Comparison of ENCODE assay signal across 10 cellular contexts in genomic region chr13:44921931-44922758, GRCh38.
DNase-seq lines count a peak whose midpoint lies in the region; ATAC-seq and TF ChIP-seq lines count a peak whose summit lies in the region.
"Had no signal": no experiment of that assay in that cellular context is flagged by ENCODE, and none has a peak within 500 bp of the region (broad histone marks: within the 10 kb centered on the region; RNA-seq: fewer than 3 reads in every experiment).

No MANE protein-coding gene starts in this region.

- no peaks in the 10 kb centered on the region for H3K9me3 ChIP-seq in mucosa of stomach (ENCODE audit: control insufficient read depth, low read length)

- H3K4me3 ChIP-seq in coronary artery (no peak overlapping the region), mucosa of stomach (ENCODE audit: low read length) (no peak overlapping the region)

- H3K36me3 ChIP-seq in mucosa of stomach (ENCODE audit: control insufficient read depth, insufficient read depth, low read length): no peaks in the 10 kb centered on the region

- H3K27me3 ChIP-seq in mucosa of stomach (ENCODE audit: control insufficient read depth, insufficient read depth, low read length): no peaks in the 10 kb centered on the region

- peak; percentile 65 for DNase-seq in AG08396 (ENCODE audit: low spot score)
- peak; percentile 9 for DNase-seq in MV-4-11 (lab: John Stamatoyannopoulos, UW)
- DNase-seq in coronary artery (ENCODE audit: low spot score): peak; percentile 90
- DNase-seq in activated CD4-positive, alpha-beta T cell treated with anti-CD3 and anti-CD28 coated beads for 48 hours: no peak
- no peak for DNase-seq in putamen (ENCODE audit: low spot score)
- no peak for DNase-seq in NCI-H1105 (lab: John Stamatoyannopoulos, UW)
- DNase-seq: activated T-cell treated with anti-CD3 and anti-CD28 coated beads, Interleukin-2, amount 50 U/mL, for 24 hours; KBM-7 had no signal

- ATAC-seq in HG03520 (IDR thresholded peaks at IDR 0.05; ENCODE audit: unreplicated experiment): no peak

- TF ChIP-seq CTCF in coronary artery (IDR thresholded peaks at IDR 0.05): no peak

- H3K9ac ChIP-seq in mucosa of stomach (ENCODE audit: low read length): peak overlapping the region; percentile 37

- peaks cover 32% of the 10 kb centered on the region for H3K4me1 ChIP-seq in mucosa of stomach (ENCODE audit: control insufficient read depth, insufficient read depth, low read length)

- peak overlapping the region; percentile 93 to 95 for H3K27ac ChIP-seq in coronary artery

Comparison
In these comparisons a context has a peak if more than half of its experiments do, and no peak if none do; other contexts are left out.
1. DNase-seq: peak in AG08396 (single experiment), MV-4-11 (single experiment) and coronary artery (single experiment); none in activated CD4-positive, alpha-beta T cell treated with anti-CD3 and anti-CD28 coated beads for 48 hours (single experiment), putamen (single experiment) and NCI-H1105 (single experiment).